9 cellular contexts compared by ENCODE assay signal in the genomic region with DNA sequence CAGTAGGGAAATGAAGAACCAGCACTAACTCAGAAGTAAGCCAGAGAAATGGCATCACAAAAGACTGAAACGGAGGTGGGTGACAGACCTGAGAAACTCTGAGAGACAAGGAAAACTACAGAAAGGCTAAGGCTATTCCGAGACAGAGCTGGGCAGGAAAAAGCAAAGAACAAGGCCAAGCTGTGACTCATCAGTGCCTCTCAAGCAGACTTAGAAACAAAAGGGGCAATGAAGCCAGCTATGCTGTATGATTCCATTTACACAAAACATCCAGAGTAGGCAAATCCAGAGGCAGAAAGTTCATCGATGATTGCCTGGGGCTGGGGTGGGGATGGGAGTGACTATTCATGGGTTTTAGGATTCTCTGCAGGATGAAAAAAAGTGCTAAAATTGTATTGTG. TPM values are rescaled to one million over a fixed set of nuclear protein-coding genes. Genes with fewer than 3 reads are reported as not detected.
A peak's percentile ranks its signal among the peaks of the same experiment; 100 is the strongest.
DNase-seq lines count a peak whose midpoint lies in the region; ATAC-seq and TF ChIP-seq lines count a peak whose summit lies in the region.
"Had no signal": no experiment of that assay in that cellular context is flagged by ENCODE, and none has a peak within 500 bp of the region (broad histone marks: within the 10 kb centered on the region; RNA-seq: fewer than 3 reads in every experiment).

No MANE protein-coding gene starts in this region.

- intact Hi-C loops in MCF 10A (cut with micrococcal nuclease), result loop anchor here (5.0 kb wide), 1 partner anchor 209 kb away; no protein-coding TSS in a partner anchor
- intact Hi-C loops in breast epithelium (cut with DNase I; ENCODE audit: low total_unique reads), result no loop called here
- intact Hi-C loops in mucosa of descending colon (cut with DNase I, micrococcal nuclease), result no loop called here

- H3K4me1 Mint-ChIP-seq in MCF 10A (ENCODE audit: insufficient read depth, unreplicated experiment) (peaks cover 21% of the 10 kb centered on the region), T-cell (peaks cover 17 to 23% (median 21%) of the 10 kb centered on the region in 3 donors)

- H3K4me3 ChIP-seq in breast epithelium (no peak overlapping the region), mucosa of descending colon (no peak overlapping the region)

- TF ChIP-seq CTCF in MCF 10A (IDR thresholded peaks at IDR 0.05; ENCODE audit: unreplicated experiment) (no peak), breast epithelium (IDR thresholded peaks at IDR 0.05) (no peak), mucosa of descending colon (IDR thresholded peaks at IDR 0.05) (no peak)

- peak; percentile 74 for DNase-seq in MCF 10A (ENCODE audit: unreplicated experiment)
- DNase-seq in breast epithelium (ENCODE audit: low spot score in 2 of 2), result no peak
- no peak for DNase-seq in mucosa of descending colon
- DNase-seq in stimulated activated CD4-positive, alpha-beta T cell treated with anti-CD3 and anti-CD28 coated beads, Interleukin-4, amount 100 ng/mL, for 24 hours, result no peak
- DNase-seq in T-cell, result no peak
- DNase-seq in LoVo (ENCODE audit: low spot score), result no peak
- DNase-seq: NCI-H1092 had no signal

- H3K9me3 Mint-ChIP-seq in MCF 10A (ENCODE audit: unreplicated experiment) (peaks cover 7% of the 10 kb centered on the region), T-cell (no peaks in the 10 kb centered on the region)

- peaks cover 0 to 4% of the 10 kb centered on the region in 2 donors for H3K4me1 ChIP-seq in breast epithelium
- no peaks in the 10 kb centered on the region for H3K4me1 ChIP-seq in mucosa of descending colon (ENCODE audit: low read depth)

- H3K4me3 Mint-ChIP-seq in MCF 10A (ENCODE audit: unreplicated experiment) (peak overlapping the region; percentile 10), T-cell (no peak overlapping the region)

- peak overlapping the region in 1 of 2 donors; percentile 67 for H3K27ac ChIP-seq in breast epithelium

- peak; percentile 88 for ATAC-seq in esophagus mucosa
- ATAC-seq in mucosa of descending colon, result peak; percentile 27
- no peak for ATAC-seq in GM21515 (IDR thresholded peaks at IDR 0.05; ENCODE audit: unreplicated experiment)
- ATAC-seq in T-cell (replicated peaks in 1 of 4), result no peak

- H3K27me3 Mint-ChIP-seq in MCF 10A (ENCODE audit: insufficient read depth, unreplicated experiment), result no peaks in the 10 kb centered on the region
- no peaks in the 10 kb centered on the region for H3K27me3 Mint-ChIP-seq in T-cell

- peak overlapping the region; percentile 64 for H3K27ac Mint-ChIP-seq in MCF 10A (ENCODE audit: low read depth, unreplicated experiment)
- H3K27ac Mint-ChIP-seq in T-cell, result no peak overlapping the region

- H3K36me3 Mint-ChIP-seq in MCF 10A (ENCODE audit: insufficient read depth, unreplicated experiment) (peaks cover 9% of the 10 kb centered on the region), T-cell (peaks cover 22% of the 10 kb centered on the region)

- H3K9me3 ChIP-seq in breast epithelium (no peaks in the 10 kb centered on the region), mucosa of descending colon (no peaks in the 10 kb centered on the region)

- no peaks in the 10 kb centered on the region for H3K27me3 ChIP-seq in breast epithelium

- H3K36me3 ChIP-seq in breast epithelium, result no peaks in the 10 kb centered on the region
- H3K36me3 ChIP-seq in mucosa of descending colon (ENCODE audit: low read depth), result no peaks in the 10 kb centered on the region

- CTCF ChIA-PET in MCF 10A (lab: Yijun Ruan, JAX) (interaction anchor here (0.7 to 11.6 kb wide), 9 partner anchors 9 to 523 kb away, joined by 3 to 132 read pairs (median 4); no protein-coding TSS in a partner anchor), T-cell (lab: Charles Lee) (interaction anchor here in 1 of 2 donors (1.0 kb wide), 1 partner anchor 9 kb away, joined by 3 read pairs; no protein-coding TSS in a partner anchor)

- POLR2A ChIA-PET in MCF 10A (lab: Yijun Ruan, JAX) (interaction anchor here (0.6 to 1.6 kb wide), 6 partner anchors 15 to 236 kb away, joined by 3 to 5 read pairs (median 3); no protein-coding TSS in a partner anchor), T-cell (lab: Charles Lee) (interaction anchor here in 1 of 2 donors (0.5 kb wide), 1 partner anchor 650 kb away, joined by 9 read pairs; no protein-coding TSS in a partner anchor)

- TF ChIP-seq POLR2A in breast epithelium (IDR thresholded peaks at IDR 0.05), result no peak

- no TSS peak for BruUV-seq in MCF 10A (replicated peaks; lab: Mats Ljungman, UMichigan)

RNA-seq across cellular contexts. Expression of gene SLC23A2, which starts 50.0 kb away (rescaled TPM):
- total RNA-seq in MCF 10A (2022) (24.0 and 26.5 TPM in 2 replicates), breast epithelium (10 to 100 TPM; 14.6 to 18.6 (median 15.4) TPM), esophagus mucosa (9.4 TPM), mucosa of descending colon (10 to 100 TPM in 1 of 3 donors, 1 to 10 TPM in 2; 9.1 to 15.4 (median 9.4) TPM), T-cell (10 to 100 TPM; 17.7 to 22.9 (median 20.9) TPM)

Comparison
In these comparisons a context has a peak if more than half of its experiments do, and no peak if none do; other contexts are left out.
1. ATAC-seq: peak in esophagus mucosa (single experiment) and mucosa of descending colon (single experiment); none in GM21515 (single experiment) and T-cell (0 of 4).